Comparison of ENCODE assay signal across 10 cellular contexts in genomic region chr3:4754180-4755086, GRCh38.
A peak's percentile ranks its signal among the peaks of the same experiment; 100 is the strongest.
DNase-seq lines count a peak whose midpoint lies in the region; ATAC-seq and TF ChIP-seq lines count a peak whose summit lies in the region.
"Had no signal": no experiment of that assay in that cellular context is flagged by ENCODE, and none has a peak within 500 bp of the region (broad histone marks: within the 10 kb centered on the region; RNA-seq: fewer than 3 reads in every experiment).

No MANE protein-coding gene starts in this region.

- H3K4me3 ChIP-seq in uterus: no peak overlapping the region

- CTCF ChIA-PET in activated naive CD4-positive, alpha-beta T cell treated with anti-CD3 and anti-CD28 coated beads, Interleukin-2, amount 10 ng/mL, durations not matched to agents 7 days and 5 days (lab: Charles Lee): no interaction called here
- CTCF ChIA-PET in activated CD4-positive, alpha-beta memory T cell treated with anti-CD3 and anti-CD28 coated beads for 36 hours (lab: Charles Lee): no interaction called here

- peaks cover 85% of the 10 kb centered on the region for H3K4me1 Mint-ChIP-seq in activated naive CD4-positive, alpha-beta T cell treated with anti-CD3 and anti-CD28 coated beads, Interleukin-2, amount 10 ng/mL, durations not matched to agents 7 days and 5 days
- peaks cover 38% of the 10 kb centered on the region for H3K4me1 Mint-ChIP-seq in activated CD4-positive, alpha-beta memory T cell treated with anti-CD3 and anti-CD28 coated beads for 36 hours (ENCODE audit: low read depth)

- ATAC-seq in HG02938 (IDR thresholded peaks at IDR 0.05; ENCODE audit: unreplicated experiment) (peak; percentile 60), sciatic nerve (no peak)
- ATAC-seq: naive thymus-derived CD4-positive, alpha-beta T cell had no signal

- H3K4me3 Mint-ChIP-seq in activated naive CD4-positive, alpha-beta T cell treated with anti-CD3 and anti-CD28 coated beads, Interleukin-2, amount 10 ng/mL, durations not matched to agents 7 days and 5 days: no peak overlapping the region
- no peak overlapping the region for H3K4me3 Mint-ChIP-seq in activated CD4-positive, alpha-beta memory T cell treated with anti-CD3 and anti-CD28 coated beads for 36 hours

- H3K27ac Mint-ChIP-seq in activated naive CD4-positive, alpha-beta T cell treated with anti-CD3 and anti-CD28 coated beads, Interleukin-2, amount 10 ng/mL, durations not matched to agents 7 days and 5 days: peak overlapping the region; percentile 69
- H3K27ac Mint-ChIP-seq in activated CD4-positive, alpha-beta memory T cell treated with anti-CD3 and anti-CD28 coated beads for 36 hours: peak overlapping the region; percentile 18

- POLR2A ChIA-PET in activated CD4-positive, alpha-beta memory T cell treated with anti-CD3 and anti-CD28 coated beads for 36 hours (lab: Charles Lee): no interaction called here

- H3K9me3 ChIP-seq in uterus: no peaks in the 10 kb centered on the region

- peaks cover 51% of the 10 kb centered on the region for H3K36me3 Mint-ChIP-seq in activated naive CD4-positive, alpha-beta T cell treated with anti-CD3 and anti-CD28 coated beads, Interleukin-2, amount 10 ng/mL, durations not matched to agents 7 days and 5 days
- peaks cover 23% of the 10 kb centered on the region for H3K36me3 Mint-ChIP-seq in activated CD4-positive, alpha-beta memory T cell treated with anti-CD3 and anti-CD28 coated beads for 36 hours

- DNase-seq in activated naive CD4-positive, alpha-beta T cell treated with anti-CD3 and anti-CD28 coated beads, Interleukin-2, amount 10 ng/mL, durations not matched to agents 7 days and 5 days: no peak
- no peak for DNase-seq in activated naive CD4-positive, alpha-beta T cell (lab: John Stamatoyannopoulos, UW)
- peak; percentile 48 for DNase-seq in activated CD4-positive, alpha-beta memory T cell treated with anti-CD3 and anti-CD28 coated beads for 36 hours
- DNase-seq in uterus (no peak), NCI-H1048 (lab: John Stamatoyannopoulos, UW) (no peak), OCI-M2 (lab: John Stamatoyannopoulos, UW; ENCODE audit: unreplicated experiment) (no peak), sciatic nerve (ENCODE audit: low spot score) (no peak)
- DNase-seq: ACHN; naive thymus-derived CD4-positive, alpha-beta T cell had no signal

- H3K27ac ChIP-seq in uterus: peak overlapping the region; percentile 2 to 10

- no peaks in the 10 kb centered on the region for H3K27me3 ChIP-seq in uterus

- no peaks in the 10 kb centered on the region for H3K36me3 ChIP-seq in uterus

- peaks cover 4% of the 10 kb centered on the region for H3K9me3 Mint-ChIP-seq in activated naive CD4-positive, alpha-beta T cell treated with anti-CD3 and anti-CD28 coated beads, Interleukin-2, amount 10 ng/mL, durations not matched to agents 7 days and 5 days
- H3K9me3 Mint-ChIP-seq in activated CD4-positive, alpha-beta memory T cell treated with anti-CD3 and anti-CD28 coated beads for 36 hours: no peaks in the 10 kb centered on the region

- no peak for TF ChIP-seq CTCF in uterus (IDR thresholded peaks at IDR 0.05)

- intact Hi-C loops in activated CD4-positive, alpha-beta memory T cell treated with anti-CD3 and anti-CD28 coated beads for 36 hours (cut with micrococcal nuclease): no loop called here
- intact Hi-C loops in uterus (cut with DNase I; ENCODE audit: low total_unique reads) (no loop called here), sciatic nerve (cut with DNase I) (no loop called here)

- peaks cover 6 to 20% of the 10 kb centered on the region in 2 donors for H3K4me1 ChIP-seq in uterus

- TF ChIP-seq POLR2A in uterus (IDR thresholded peaks at IDR 0.05): no peak

- peaks cover 4% of the 10 kb centered on the region for H3K27me3 Mint-ChIP-seq in activated naive CD4-positive, alpha-beta T cell treated with anti-CD3 and anti-CD28 coated beads, Interleukin-2, amount 10 ng/mL, durations not matched to agents 7 days and 5 days
- no peaks in the 10 kb centered on the region for H3K27me3 Mint-ChIP-seq in activated CD4-positive, alpha-beta memory T cell treated with anti-CD3 and anti-CD28 coated beads for 36 hours
- H3K27me3 Mint-ChIP-seq: naive thymus-derived CD4-positive, alpha-beta T cell had no signal
